ENCODE assay signal across 8 cellular contexts in genomic region chr1:42817440-42817767, GRCh38. TPM values are rescaled to one million over a fixed set of nuclear protein-coding genes. Genes with fewer than 3 reads are reported as not detected.
A peak's percentile ranks its signal among the peaks of the same experiment; 100 is the strongest.
DNase-seq lines count a peak whose midpoint lies in the region; ATAC-seq and TF ChIP-seq lines count a peak whose summit lies in the region.

No MANE protein-coding gene starts in this region.

- H2AFZ ChIP-seq in PC-3 (ENCODE audit: low read length): no peak overlapping the region; the same call in 1 of the 2 replicates

- no peak for TF ChIP-seq CTCF in GM12865 (IDR thresholded peaks at IDR 0.05; ENCODE audit: insufficient read depth, low read depth, low read length, missing control alignments)
- no peak for TF ChIP-seq CTCF in PC-3 (conservative IDR thresholded peaks at IDR 0.05; ENCODE audit: low read depth, low read length)

- H3K4me1 ChIP-seq in PC-3 (ENCODE audit: insufficient read depth, low read length) (peaks cover 14% of the 10 kb centered on the region), rectal smooth muscle tissue (ENCODE audit: control insufficient read depth, insufficient read depth, low read length) (peaks cover 5% of the 10 kb centered on the region)

- no peaks in the 10 kb centered on the region for H3K9me2 ChIP-seq in PC-3 (replicated peaks; ENCODE audit: low read length)

- H3K36me3 ChIP-seq in PC-3 (ENCODE audit: low read depth, low read length) (no peaks in the 10 kb centered on the region; the same call in 1 of the 2 replicates), rectal smooth muscle tissue (ENCODE audit: control insufficient read depth, insufficient read depth, low read length) (peaks cover 2% of the 10 kb centered on the region)

- CTCF ChIA-PET in PC-3 (lab: Charles Lee): no interaction called here

- peak overlapping the region; percentile 84 for H3K4me2 ChIP-seq in PC-3 (ENCODE audit: low read length)

- no peaks in the 10 kb centered on the region for H4K20me1 ChIP-seq in PC-3 (ENCODE audit: low read length)

- H3K9ac ChIP-seq in PC-3 (ENCODE audit: low read length): peak overlapping the region; percentile 98
- H3K9ac ChIP-seq in rectal smooth muscle tissue (ENCODE audit: low read length): no peak overlapping the region

- H3F3A ChIP-seq in PC-3 (ENCODE audit: low read length, unreplicated experiment): no peaks in the 10 kb centered on the region

- H3K4me3 ChIP-seq in GM12865 (ENCODE audit: low read depth, low read length): peak overlapping the region; percentile 53
- peak overlapping the region; percentile 86 for H3K4me3 ChIP-seq in PC-3 (ENCODE audit: low read length)
- H3K4me3 ChIP-seq in rectal smooth muscle tissue (ENCODE audit: low read length): peak overlapping the region; percentile 60

- H3K27me3 ChIP-seq in PC-3 (ENCODE audit: low read length) (no peaks in the 10 kb centered on the region), rectal smooth muscle tissue (ENCODE audit: control insufficient read depth, insufficient read depth, low read length) (no peaks in the 10 kb centered on the region)

- BruUV-seq in PC-3 (replicated peaks; lab: Mats Ljungman, UMichigan): no TSS peak

- POLR2A ChIA-PET in PC-3 (lab: Charles Lee; ENCODE audit: unreplicated experiment): interaction anchor here (0.7 to 1.4 kb wide), 3 partner anchors 29 to 1280 kb away, joined by 3 to 4 read pairs (median 3); partner anchors contain the start of gene ZNF691

- H3K9me3 ChIP-seq in PC-3 (ENCODE audit: low read length): no peaks in the 10 kb centered on the region

- DNase-seq in GM12865 (ENCODE audit: low read depth): no peak
- no peak for DNase-seq in PC-3
- no peak for DNase-seq in epithelial cell of prostate (ENCODE audit: low read depth, low spot score)
- DNase-seq in NCI-H146 treated with DMSO at 0.1 percent for 48 hours (lab: John Stamatoyannopoulos, UW; ENCODE audit: unreplicated experiment): no peak
- DNase-seq in anterior cingulate cortex (lab: John Stamatoyannopoulos, UW): no peak

- peak; percentile 80 for ATAC-seq in PC-3
- ATAC-seq in GM19351 (IDR thresholded peaks at IDR 0.05; ENCODE audit: unreplicated experiment): no peak
- no peak for ATAC-seq in GM18909 (IDR thresholded peaks at IDR 0.05; ENCODE audit: poor library complexity, unreplicated experiment)

- 0 out of 2 replicates have a peak, but pooled peaks cover 3% of the 10 kb centered on the region for H3K79me2 ChIP-seq in PC-3 (ENCODE audit: low read length)

- peak overlapping the region; percentile 97 for H3K27ac ChIP-seq in PC-3 (ENCODE audit: low read length)
- peak overlapping the region; percentile 91 for H3K27ac ChIP-seq in epithelial cell of prostate
- peak overlapping the region; percentile 95 for H3K27ac ChIP-seq in rectal smooth muscle tissue (ENCODE audit: low read depth, low read length)

- intact Hi-C loops in PC-3 (cut with micrococcal nuclease): loop anchor here (5.0 kb wide), 1 partner anchor 50 kb away; the partner anchor contains the start of genes C1orf50 and P3H1

RNA-seq across cellular contexts. Expression of gene SVBP, which starts 0.2 kb away (rescaled TPM):
- total RNA-seq in PC-3 (2014; rRNA removed): 32.7 and 39.7 TPM in 2 replicates

RNA-seq across cellular contexts. Expression of gene ERMAP, which starts 0.5 kb away (rescaled TPM):
- total RNA-seq in PC-3 (2014; rRNA removed): 5.4 and 5.8 TPM in 2 replicates

RNA-seq across cellular contexts. Expression of gene ZNF691, which starts 29.0 kb away (rescaled TPM):
- total RNA-seq in PC-3 (2014; rRNA removed): 4.3 and 7.4 TPM in 2 replicates

RNA-seq across cellular contexts. Expression of gene TMEM269, which starts 32.6 kb away (rescaled TPM):
- 0.11 TPM in 1 of 2 replicates, not detected in the other for total RNA-seq in PC-3 (2014; rRNA removed)

RNA-seq across cellular contexts. Expression of gene C1orf50, which starts 50.4 kb away (rescaled TPM):
- 3.4 and 4.1 TPM in 2 replicates for total RNA-seq in PC-3 (2014; rRNA removed)
